22 cellular contexts compared by ENCODE assay signal in genomic region chr18:23537274-23537673, GRCh38.
"Had no signal": no experiment of that assay in that cellular context is flagged by ENCODE, and none has a peak within 500 bp of the region (broad histone marks: within the 10 kb centered on the region; RNA-seq: fewer than 3 reads in every experiment).

No MANE protein-coding gene starts in this region.

- H3K27ac ChIP-seq: body of pancreas, neutrophil, ovary, prostate gland, right atrium auricular region, thoracic aorta had no signal

- H3K4me1 ChIP-seq: body of pancreas, prostate gland had no signal

- H3K36me3 ChIP-seq: ovary had no signal

- DNase-seq: activated B cell treated with CpG ODN at 0.5 μM for 24 hours; activated CD4-positive, alpha-beta memory T cell treated with anti-CD3 and anti-CD28 coated beads, Interleukin-2, amount 10 ng/mL, durations not matched to agents 7 days and 5 days; activated CD4-positive, alpha-beta T cell treated with anti-CD3 and anti-CD28 coated beads for 4 hours; anterior cingulate cortex; body of pancreas; caudate nucleus; dermis blood vessel endothelial cell; effector CD8-positive, alpha-beta T cell; glutamatergic neuron; hippocampal formation; ovary; stimulated activated CD4-positive, alpha-beta T cell treated with anti-CD3 and anti-CD28 coated beads, Interleukin-4, amount 100 ng/mL, for 24 hours; stimulated activated naive CD4-positive, alpha-beta T cell treated with Interleukin-2 at 50 U/mL for 16 hours; T1000 had no signal

- H3K27me3 Mint-ChIP-seq: activated B cell treated with CpG ODN at 0.5 μM for 24 hours; activated CD4-positive, alpha-beta memory T cell treated with anti-CD3 and anti-CD28 coated beads, Interleukin-2, amount 10 ng/mL, durations not matched to agents 7 days and 5 days; activated T-helper 17 cell treated with anti-CD3 and anti-CD28 coated beads, Interleukin-2, amount 50 U/mL, for 72 hours; type B pancreatic cell had no signal

- H3K4me3 Mint-ChIP-seq: activated B cell treated with CpG ODN at 0.5 μM for 24 hours; activated CD4-positive, alpha-beta memory T cell treated with anti-CD3 and anti-CD28 coated beads, Interleukin-2, amount 10 ng/mL, durations not matched to agents 7 days and 5 days; activated T-helper 17 cell treated with anti-CD3 and anti-CD28 coated beads, Interleukin-2, amount 50 U/mL, for 72 hours; nephron; type B pancreatic cell had no signal

- ATAC-seq: activated T-helper 17 cell treated with anti-CD3 and anti-CD28 coated beads, Interleukin-2, amount 50 U/mL, for 72 hours; body of pancreas; esophagus mucosa had no signal

- H3K4me3 ChIP-seq: body of pancreas, ovary, prostate gland, right atrium auricular region, thoracic aorta had no signal

- H3K9me3 ChIP-seq: body of pancreas, neutrophil, ovary, prostate gland, right atrium auricular region, thoracic aorta had no signal

- H3K27ac Mint-ChIP-seq: activated B cell treated with CpG ODN at 0.5 μM for 24 hours; activated CD4-positive, alpha-beta memory T cell treated with anti-CD3 and anti-CD28 coated beads, Interleukin-2, amount 10 ng/mL, durations not matched to agents 7 days and 5 days; activated T-helper 17 cell treated with anti-CD3 and anti-CD28 coated beads, Interleukin-2, amount 50 U/mL, for 72 hours; type B pancreatic cell had no signal

- H3K27me3 ChIP-seq: body of pancreas, neutrophil, ovary, right atrium auricular region had no signal

- H3K9me3 Mint-ChIP-seq: activated B cell treated with CpG ODN at 0.5 μM for 24 hours; activated CD4-positive, alpha-beta memory T cell treated with anti-CD3 and anti-CD28 coated beads, Interleukin-2, amount 10 ng/mL, durations not matched to agents 7 days and 5 days; activated T-helper 17 cell treated with anti-CD3 and anti-CD28 coated beads, Interleukin-2, amount 50 U/mL, for 72 hours; nephron; type B pancreatic cell had no signal
